ENCODE assay signal across 8 cellular contexts in the genomic region with DNA sequence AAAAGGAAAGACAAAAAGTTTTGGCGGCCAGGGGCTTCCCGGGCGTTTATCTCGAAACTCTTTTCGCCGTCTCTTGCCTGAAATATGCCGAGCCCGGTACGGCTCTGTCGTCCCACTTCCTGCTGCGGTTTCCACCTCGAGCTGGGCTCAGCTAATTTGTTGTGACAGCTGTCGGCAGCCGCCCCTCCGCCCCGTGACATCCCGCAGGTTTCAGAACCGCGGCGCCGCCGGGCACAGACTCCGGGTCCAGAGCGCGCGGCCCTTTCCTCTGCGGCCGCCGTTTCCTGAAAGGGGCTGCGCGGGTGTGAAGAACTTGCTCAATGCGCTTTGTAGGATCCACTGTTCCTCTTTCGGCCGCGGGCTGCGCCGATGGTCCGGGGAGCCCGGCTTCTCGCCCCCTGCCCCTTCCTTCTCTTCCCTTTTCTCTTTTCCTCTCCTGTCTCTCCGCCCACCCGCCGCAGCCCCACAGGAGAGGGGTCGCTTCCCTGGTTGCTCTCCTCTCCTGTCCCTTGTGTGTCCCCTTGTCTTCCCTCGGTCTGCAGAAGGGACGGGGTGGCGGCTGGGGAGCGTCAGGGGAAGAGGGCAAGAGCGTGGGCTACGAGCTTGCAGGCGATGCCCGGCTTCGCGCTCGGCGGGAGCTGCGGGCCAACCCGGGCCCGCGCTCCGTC. TPM values are rescaled to one million over a fixed set of nuclear protein-coding genes. Genes with fewer than 3 reads are reported as not detected.
DNase-seq lines count a peak whose midpoint lies in the region; ATAC-seq and TF ChIP-seq lines count a peak whose summit lies in the region.

No MANE protein-coding gene starts in this region.

- H3K4me1 ChIP-seq in HUES64 (ENCODE audit: insufficient read depth, low read length) (peaks cover 31% of the 10 kb centered on the region), ascending aorta (peaks cover 25 to 68% of the 10 kb centered on the region in 2 donors), smooth muscle cell (ENCODE audit: low read depth) (peaks cover 28% of the 10 kb centered on the region)

- peak overlapping the region; percentile 92 for H3K4me3 Mint-ChIP-seq in Calu3 (ENCODE audit: low read depth, unreplicated experiment)
- H3K4me3 Mint-ChIP-seq in T-helper 2 cell treated with Interferon-gamma antibody and Interleukin-4, amounts not matched to agents 5 μg/mL and 100 μg/mL, for 36 hours = peak overlapping the region; percentile 93

- peaks cover 16% of the 10 kb centered on the region for H3K79me2 ChIP-seq in smooth muscle cell (ENCODE audit: low read depth)

- TF ChIP-seq CTCF in Calu3 (IDR thresholded peaks at IDR 0.05; ENCODE audit: unreplicated experiment) (no peak), ascending aorta (IDR thresholded peaks at IDR 0.05) (no peak), smooth muscle cell (IDR thresholded peaks at IDR 0.05; ENCODE audit: borderline replicate concordance, insufficient read depth, poor library complexity, severe bottlenecking) (no peak)

- intact Hi-C loops in Calu3 (cut with micrococcal nuclease; ENCODE audit: unreplicated experiment) = no loop called here
- intact Hi-C loops in ascending aorta (cut with DNase I) = loop anchor here (5.0 kb wide), 1 partner anchor 370 kb away; no protein-coding TSS in a partner anchor

- H3K9ac ChIP-seq in HUES64 (ENCODE audit: low read depth, low read length) (no peak overlapping the region), smooth muscle cell (ENCODE audit: low read depth) (peak overlapping the region; percentile 93)

- WGBS in HUES64 = under 1% methylated on average over 61 of the region's 61 CpGs
- WGBS in smooth muscle cell (ENCODE audit: low lambda C conversion rate) = under 1% methylated on average over 57 of the region's 61 CpGs

- H3K27ac ChIP-seq in HUES64 (ENCODE audit: low read depth, low read length) (no peak overlapping the region), ascending aorta (peak overlapping the region; percentile 96 to 99), smooth muscle cell (ENCODE audit: low read depth) (peak overlapping the region; percentile 53)

- no peak overlapping the region for H3K27ac Mint-ChIP-seq in Calu3 (ENCODE audit: unreplicated experiment)
- peak overlapping the region; percentile 96 for H3K27ac Mint-ChIP-seq in T-helper 2 cell treated with Interferon-gamma antibody and Interleukin-4, amounts not matched to agents 5 μg/mL and 100 μg/mL, for 36 hours

- no peaks in the 10 kb centered on the region for H3K9me3 Mint-ChIP-seq in Calu3 (ENCODE audit: low read depth, unreplicated experiment)
- no peaks in the 10 kb centered on the region for H3K9me3 Mint-ChIP-seq in T-helper 2 cell treated with Interferon-gamma antibody and Interleukin-4, amounts not matched to agents 5 μg/mL and 100 μg/mL, for 36 hours

- H3F3A ChIP-seq in smooth muscle cell (ENCODE audit: low read depth) = peaks cover 8% of the 10 kb centered on the region

- H3K4me1 Mint-ChIP-seq in Calu3 (ENCODE audit: low read depth, unreplicated experiment) = peaks cover 5% of the 10 kb centered on the region
- peaks cover 56% of the 10 kb centered on the region for H3K4me1 Mint-ChIP-seq in T-helper 2 cell treated with Interferon-gamma antibody and Interleukin-4, amounts not matched to agents 5 μg/mL and 100 μg/mL, for 36 hours (ENCODE audit: low read depth)

- H3K36me3 ChIP-seq in HUES64 (ENCODE audit: insufficient read depth, low read length) (no peaks in the 10 kb centered on the region), ascending aorta (peaks cover 0 to 15% of the 10 kb centered on the region in 2 donors), smooth muscle cell (ENCODE audit: low read depth) (no peaks in the 10 kb centered on the region)

- H3K4me2 ChIP-seq in smooth muscle cell = peak overlapping the region; percentile 99

- H3K9me3 ChIP-seq in HUES64 (ENCODE audit: insufficient read depth, low read depth, low read length) = no peaks in the 10 kb centered on the region
- no peaks in the 10 kb centered on the region for H3K9me3 ChIP-seq in ascending aorta
- no peaks in the 10 kb centered on the region for H3K9me3 ChIP-seq in smooth muscle cell (replicated peaks; ENCODE audit: low read depth)

- H3K27me3 ChIP-seq in HUES64 (ENCODE audit: insufficient read depth, low read length) = peaks cover 38% of the 10 kb centered on the region
- H3K27me3 ChIP-seq in ascending aorta = no peaks in the 10 kb centered on the region
- H3K27me3 ChIP-seq in smooth muscle cell (ENCODE audit: low read depth) = peaks cover 15% of the 10 kb centered on the region

- H3K36me3 Mint-ChIP-seq in Calu3 (ENCODE audit: insufficient read depth, unreplicated experiment) = peaks cover 29% of the 10 kb centered on the region
- peaks cover 27% of the 10 kb centered on the region for H3K36me3 Mint-ChIP-seq in T-helper 2 cell treated with Interferon-gamma antibody and Interleukin-4, amounts not matched to agents 5 μg/mL and 100 μg/mL, for 36 hours (ENCODE audit: low read depth)

- peak overlapping the region; percentile 66 for H3K4me3 ChIP-seq in HUES64 (ENCODE audit: low read length)
- peak overlapping the region; percentile 83 to 99 for H3K4me3 ChIP-seq in ascending aorta
- peak overlapping the region; percentile 39 for H3K4me3 ChIP-seq in iPS-11a (ENCODE audit: low read depth, low read length)
- H3K4me3 ChIP-seq in smooth muscle cell = peak overlapping the region; percentile 97

- H2AFZ ChIP-seq in smooth muscle cell (ENCODE audit: low read depth) = peak overlapping the region; percentile 50

- H3K27me3 Mint-ChIP-seq in Calu3 (ENCODE audit: unreplicated experiment) = no peaks in the 10 kb centered on the region
- peaks cover 2% of the 10 kb centered on the region for H3K27me3 Mint-ChIP-seq in T-helper 2 cell treated with Interferon-gamma antibody and Interleukin-4, amounts not matched to agents 5 μg/mL and 100 μg/mL, for 36 hours (ENCODE audit: low read depth)

- CTCF ChIA-PET in Calu3 (lab: Charles Lee) = no interaction called here

- ATAC-seq in GM21515 (IDR thresholded peaks at IDR 0.05; ENCODE audit: unreplicated experiment) = peak; percentile 49

- H4K20me1 ChIP-seq in smooth muscle cell (ENCODE audit: low read depth) = peaks cover 53% of the 10 kb centered on the region

- peak; percentile 45 for DNase-seq in Calu3
- peak; percentile 90 for DNase-seq in T-helper 2 cell treated with Interferon-gamma antibody and Interleukin-4, amounts not matched to agents 5 μg/mL and 100 μg/mL, for 36 hours (ENCODE audit: low spot score)
- peak in 1 of 2 donors; percentile 85 for DNase-seq in ascending aorta (ENCODE audit: low spot score in 2 of 2)
- no peak for DNase-seq in smooth muscle cell (lab: John Stamatoyannopoulos, UW; ENCODE audit: unreplicated experiment)
- DNase-seq in cortex of kidney (lab: John Stamatoyannopoulos, UW) = no peak

- BruUV-seq in Calu3 (replicated peaks; lab: Mats Ljungman, UMichigan) = TSS peak; percentile 29

RNA-seq across cellular contexts. Expression of gene ARID5A, which starts 0.6 kb away (rescaled TPM):
- total RNA-seq in Calu3 (2022) (9.3 and 11.7 TPM in 2 replicates), ascending aorta (267 TPM), smooth muscle cell (11.0 and 12.1 TPM in 2 replicates)
- polyA plus RNA-seq in HUES64 (2013, experiment 1 of 2) = 6.8 TPM
- 7.0 TPM for polyA plus RNA-seq in HUES64 (2013, experiment 2 of 2)
- polyA plus RNA-seq in smooth muscle cell = 20.4 and 25.6 TPM in 2 replicates

RNA-seq across cellular contexts. Expression of gene NEURL3, which starts 32.0 kb away (rescaled TPM):
- total RNA-seq in Calu3 (2022) = 18.5 and 19.7 TPM in 2 replicates
- polyA plus RNA-seq in HUES64 (2013, experiment 1 of 2) = not detected
- not detected for polyA plus RNA-seq in HUES64 (2013, experiment 2 of 2)
- total RNA-seq in ascending aorta = not detected
- not detected in 2 replicates for total RNA-seq in smooth muscle cell
- 0.21 TPM in 1 of 2 replicates, not detected in the other for polyA plus RNA-seq in smooth muscle cell

Comparison
In these comparisons a context has a peak if more than half of its experiments do, and no peak if none do; other contexts are left out.
1. DNase-seq: peak in Calu3 (single experiment) and T-helper 2 cell treated with Interferon-gamma antibody and Interleukin-4, amounts not matched to agents 5 μg/mL and 100 μg/mL, for 36 hours (single experiment); none in smooth muscle cell (single experiment) and cortex of kidney (single experiment).
2. H3K4me3 ChIP-seq: peak in every context shown above with its lines; median percentile 97 in smooth muscle cell; 91 in ascending aorta; 66 in HUES64; 39 in iPS-11a.
3. RNA of gene ARID5A, which starts 0.6 kb away (total RNA-seq): 267 TPM in ascending aorta (single experiment); 11.0 to 12.1 TPM in smooth muscle cell and 9.3 to 11.7 TPM in Calu3; every median in the first group is over 10 times any median in the second.
4. RNA of gene NEURL3, which starts 32.0 kb away (total RNA-seq): 18.5 to 19.7 TPM in Calu3; not detected in ascending aorta (single experiment) and not detected in smooth muscle cell; every median in the first group is over 10 times any median in the second.